ENCODE assay signal across 10 cellular contexts in the genomic region with DNA sequence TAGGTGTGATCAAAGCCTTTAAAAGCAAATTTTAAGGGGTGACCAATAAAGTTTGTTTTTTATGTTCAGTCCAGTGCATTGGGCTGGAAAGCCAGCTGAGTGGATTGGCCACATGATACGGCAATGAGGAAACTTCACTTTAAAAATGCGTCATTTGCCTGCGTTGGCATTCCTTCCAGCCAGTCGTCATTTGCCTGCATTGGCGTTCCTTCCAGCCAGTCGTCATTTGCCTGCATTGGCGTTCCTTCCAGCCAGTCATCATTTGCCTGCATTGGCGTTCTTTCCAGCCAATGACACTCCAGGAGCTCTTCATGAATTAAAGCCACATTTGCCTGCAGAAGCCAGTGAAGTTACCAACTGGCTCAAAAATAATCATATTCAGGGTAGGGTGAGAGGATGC.
"Had no signal": no experiment of that assay in that cellular context is flagged by ENCODE, and none has a peak within 500 bp of the region (broad histone marks: within the 10 kb centered on the region; RNA-seq: fewer than 3 reads in every experiment).

No MANE protein-coding gene starts in this region.

- H3K4me2 ChIP-seq: GM23338 had no signal

- DNase-seq: GM23248, GOT3, H7, H9, HCEC 1CT, HFFc6 had no signal

- H3K4me3 ChIP-seq: GM23248, GM23338, HAP-1 had no signal

- H3K4me1 ChIP-seq: HAP-1 had no signal

- H2AFZ ChIP-seq: GM23248, GM23338 had no signal

- H3K36me3 ChIP-seq: HAP-1 had no signal

- H3K27ac ChIP-seq: GM23248 had no signal

- H3K9me3 ChIP-seq: HAP-1 had no signal

- FAIRE-seq: H1, H54 had no signal

- H3K9ac ChIP-seq: GM23248 had no signal
